In the genomic region with DNA sequence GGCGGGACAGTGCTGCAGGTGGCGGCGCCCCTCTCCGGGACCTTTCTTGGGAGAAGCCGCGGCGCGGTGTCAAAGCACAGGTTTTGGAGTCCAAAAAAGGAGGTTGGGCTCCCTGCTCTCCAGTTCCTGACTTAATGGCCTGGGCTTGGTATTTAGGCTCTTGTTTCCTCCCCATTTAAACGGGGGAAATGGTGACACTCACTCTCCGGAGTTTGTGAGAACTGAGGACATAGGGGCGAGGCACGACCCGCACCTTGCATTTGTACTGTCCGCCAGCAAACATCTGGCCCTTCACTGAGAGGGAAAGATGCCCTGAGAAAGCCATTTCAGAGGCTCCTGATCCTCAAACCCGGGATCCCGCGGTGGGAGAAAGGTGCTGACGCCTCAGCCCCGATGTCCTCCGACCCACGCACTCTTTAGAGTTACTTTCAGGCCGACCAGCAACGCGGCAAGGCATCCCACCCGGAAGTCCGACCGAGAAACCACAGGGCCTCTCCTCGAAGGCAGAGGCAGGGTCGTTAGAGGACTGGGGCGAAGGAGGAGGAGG, we compare ENCODE assay signal across 8 cellular contexts. TPM values are rescaled to one million over a fixed set of nuclear protein-coding genes. Genes with fewer than 3 reads are reported as not detected.
DNase-seq lines count a peak whose midpoint lies in the region; ATAC-seq and TF ChIP-seq lines count a peak whose summit lies in the region.

No MANE protein-coding gene starts in this region.

- H3K4me3 Mint-ChIP-seq in activated naive CD8-positive, alpha-beta T cell treated with anti-CD3 and anti-CD28 coated beads for 36 hours: no peak overlapping the region

- H3K4me2 ChIP-seq in BLaER1: peak overlapping the region; percentile 84
- H3K4me2 ChIP-seq in Loucy (ENCODE audit: low read depth, low read length, poor library complexity, severe bottlenecking): peak overlapping the region; percentile 82

- DNase-seq in activated naive CD8-positive, alpha-beta T cell treated with anti-CD3 and anti-CD28 coated beads for 36 hours: peak; percentile 66
- DNase-seq in stimulated activated CD4-positive, alpha-beta T cell treated with anti-CD3 and anti-CD28 coated beads, Interleukin-2, amount 100 ng/mL, for 24 hours: peak; percentile 52 to 55
- DNase-seq in ACHN: no peak

- ATAC-seq in HG03108 (IDR thresholded peaks at IDR 0.05; ENCODE audit: unreplicated experiment) (no peak), HG02610 (IDR thresholded peaks at IDR 0.05; ENCODE audit: unreplicated experiment) (no peak)

- H3K27me3 Mint-ChIP-seq in activated naive CD8-positive, alpha-beta T cell treated with anti-CD3 and anti-CD28 coated beads for 36 hours: no peaks in the 10 kb centered on the region

- H3K9me3 ChIP-seq in BLaER1 (no peaks in the 10 kb centered on the region), Loucy (ENCODE audit: insufficient read depth, low read depth, low read length) (no peaks in the 10 kb centered on the region), iPS-18c (ENCODE audit: control insufficient read depth, insufficient read depth, low read length) (peaks cover 2% of the 10 kb centered on the region)

- H4K20me1 ChIP-seq in BLaER1 (peaks cover 6% of the 10 kb centered on the region; the same call in 1 of the 2 replicates), Loucy (ENCODE audit: insufficient read depth, low read length, poor library complexity, severe bottlenecking) (no peaks in the 10 kb centered on the region)

- in situ Hi-C loops in ACHN (cut with HindIII; ENCODE audit: low pct_ligation_motif_present, low pct_unique_long_range_greater_than_20kb, low sequenced_read_pairs): no loop called here

- no peak for TF ChIP-seq CTCF in Loucy (conservative IDR thresholded peaks at IDR 0.05; ENCODE audit: low read length)

- H3K9ac ChIP-seq in BLaER1 (peak overlapping the region; percentile 89), Loucy (ENCODE audit: low read depth, low read length, poor library complexity, severe bottlenecking) (peak overlapping the region; percentile 86)

- no peak overlapping the region for H3K27ac Mint-ChIP-seq in activated naive CD8-positive, alpha-beta T cell treated with anti-CD3 and anti-CD28 coated beads for 36 hours

- H3K27ac ChIP-seq in BLaER1: peak overlapping the region; percentile 95

- H3K36me3 Mint-ChIP-seq in activated naive CD8-positive, alpha-beta T cell treated with anti-CD3 and anti-CD28 coated beads for 36 hours: peaks cover 17% of the 10 kb centered on the region

- peaks cover 32% of the 10 kb centered on the region for H3K4me1 ChIP-seq in BLaER1
- H3K4me1 ChIP-seq in Loucy (ENCODE audit: insufficient read depth, low read length, poor library complexity, severe bottlenecking): peaks cover 22% of the 10 kb centered on the region

- peak overlapping the region; percentile 87 for H2AFZ ChIP-seq in Loucy (ENCODE audit: low read length)

- peaks cover 21% of the 10 kb centered on the region for H3K79me2 ChIP-seq in Loucy (ENCODE audit: insufficient read depth, low read length)

- H3K27me3 ChIP-seq in BLaER1 (no peaks in the 10 kb centered on the region), Loucy (ENCODE audit: insufficient read depth, low read length, poor library complexity, severe bottlenecking) (no peaks in the 10 kb centered on the region)

- no peaks in the 10 kb centered on the region for H3K9me2 ChIP-seq in Loucy (replicated peaks; ENCODE audit: low read depth, low read length)

- peak overlapping the region; percentile 92 for H3K4me3 ChIP-seq in BLaER1
- peak overlapping the region; percentile 78 for H3K4me3 ChIP-seq in Loucy (ENCODE audit: low read length, poor library complexity, severe bottlenecking)
- H3K4me3 ChIP-seq in iPS-18c (ENCODE audit: insufficient read depth, low read depth, low read length): peak overlapping the region; percentile 29

- H3K36me3 ChIP-seq in BLaER1 (peaks cover 8% of the 10 kb centered on the region), Loucy (ENCODE audit: insufficient read depth, low read length) (no peaks in the 10 kb centered on the region)

- H3K9me3 Mint-ChIP-seq in activated naive CD8-positive, alpha-beta T cell treated with anti-CD3 and anti-CD28 coated beads for 36 hours: no peaks in the 10 kb centered on the region

- H3K4me1 Mint-ChIP-seq in activated naive CD8-positive, alpha-beta T cell treated with anti-CD3 and anti-CD28 coated beads for 36 hours: peaks cover 25% of the 10 kb centered on the region

- H3F3A ChIP-seq in Loucy (ENCODE audit: low read depth): peaks cover 9% of the 10 kb centered on the region

RNA-seq across cellular contexts. Expression of gene WDR74, which starts 2.9 kb away (rescaled TPM):
- total RNA-seq in activated naive CD8-positive, alpha-beta T cell treated with anti-CD3 and anti-CD28 coated beads for 36 hours: 100 to 1,000 TPM; 139 to 141 TPM

RNA-seq across cellular contexts. Expression of gene TEX54, which starts 9.6 kb away (rescaled TPM):
- not detected for total RNA-seq in activated naive CD8-positive, alpha-beta T cell treated with anti-CD3 and anti-CD28 coated beads for 36 hours

RNA-seq across cellular contexts. Expression of gene STX5, which starts 10.4 kb away (rescaled TPM):
- 10 to 100 TPM; 19.5 to 20.4 TPM for total RNA-seq in activated naive CD8-positive, alpha-beta T cell treated with anti-CD3 and anti-CD28 coated beads for 36 hours

RNA-seq across cellular contexts. Expression of gene NXF1, which starts 37.0 kb away (rescaled TPM):
- 100 to 1,000 TPM; 107 to 111 TPM for total RNA-seq in activated naive CD8-positive, alpha-beta T cell treated with anti-CD3 and anti-CD28 coated beads for 36 hours

RNA-seq across cellular contexts. Expression of gene SLC3A2, which starts 38.5 kb away (rescaled TPM):
- total RNA-seq in activated naive CD8-positive, alpha-beta T cell treated with anti-CD3 and anti-CD28 coated beads for 36 hours: 100 to 1,000 TPM; 408 to 428 TPM

Comparison
In these comparisons a context has a peak if more than half of its experiments do, and no peak if none do; other contexts are left out.
1. H3K4me3 ChIP-seq: peak in every context shown above with its lines; median percentile 92 in BLaER1; 78 in Loucy; 29 in iPS-18c.